In the genomic region with DNA sequence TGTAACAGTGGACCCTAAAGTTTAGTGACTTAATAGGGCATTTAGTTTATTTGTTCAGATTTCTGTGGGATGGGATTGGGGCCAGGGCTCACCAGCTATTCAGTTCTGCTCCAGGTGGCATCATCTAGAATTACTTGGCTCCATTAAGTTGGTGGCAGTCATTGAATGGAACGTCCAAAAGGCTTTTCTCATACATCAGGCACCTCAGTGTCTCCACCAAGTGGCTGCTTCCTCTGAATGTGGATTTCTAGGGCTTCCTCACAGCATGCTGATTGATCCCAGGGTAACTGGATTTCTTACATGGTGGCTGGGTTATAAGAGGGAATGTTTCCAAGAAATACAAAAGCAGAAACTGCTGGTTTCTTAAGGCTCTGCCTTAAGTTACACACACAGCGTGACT, we compare ENCODE assay signal across 9 cellular contexts. TPM values are rescaled to one million over a fixed set of nuclear protein-coding genes. Genes with fewer than 3 reads are reported as not detected.
DNase-seq lines count a peak whose midpoint lies in the region; ATAC-seq and TF ChIP-seq lines count a peak whose summit lies in the region.
"Had no signal": no experiment of that assay in that cellular context is flagged by ENCODE, and none has a peak within 500 bp of the region (broad histone marks: within the 10 kb centered on the region; RNA-seq: fewer than 3 reads in every experiment).

No MANE protein-coding gene starts in this region.

- H3K9me2 ChIP-seq in GM23248 (ENCODE audit: insufficient read depth): no peaks in the 10 kb centered on the region

- H3K4me3 ChIP-seq in GM23248 (no peak overlapping the region), fibroblast of villous mesenchyme (ENCODE audit: low read depth, low read length) (no peak overlapping the region), aorta (ENCODE audit: low read length in 2 of 2) (no peak overlapping the region)

- peaks cover 100% of the 10 kb centered on the region for H3K79me2 ChIP-seq in GM23248 (ENCODE audit: insufficient read depth)

- in situ Hi-C loops in ACHN (cut with HindIII; ENCODE audit: low pct_ligation_motif_present, low pct_unique_long_range_greater_than_20kb, low sequenced_read_pairs): no loop called here
- in situ Hi-C loops in GM23248 (cut with MboI): no loop called here

- no peaks in the 10 kb centered on the region for H3K36me3 ChIP-seq in GM23248 (ENCODE audit: low read depth)
- no peaks in the 10 kb centered on the region for H3K36me3 ChIP-seq in aorta (ENCODE audit: control insufficient read depth in 1 of 2, insufficient read depth in 2 of 2, low read length in 1 of 2)

- peak; percentile 33 for DNase-seq in ACHN
- DNase-seq in GM23248: peak; percentile 5
- DNase-seq in OCI-M1 (lab: John Stamatoyannopoulos, UW): peak; percentile 56
- no peak for DNase-seq in fibroblast of villous mesenchyme (ENCODE audit: low read depth)
- no peak for DNase-seq in NCI-H1105 (lab: John Stamatoyannopoulos, UW)
- DNase-seq in aorta: no peak
- DNase-seq: NCI-H345 had no signal

- H3K27ac ChIP-seq in GM23248: no peak overlapping the region
- no peak overlapping the region for H3K27ac ChIP-seq in aorta (ENCODE audit: low read depth in 1 of 2, low read length in 2 of 2)

- no peak overlapping the region for H3K9ac ChIP-seq in GM23248

- peak; percentile 43 for TF ChIP-seq CTCF in fibroblast of villous mesenchyme (IDR thresholded peaks at IDR 0.05; ENCODE audit: insufficient read depth, low read depth, low read length)

- H3K4me1 ChIP-seq in GM23248 (ENCODE audit: insufficient read depth): 0 out of 2 replicates have a peak, but pooled peaks cover 5% of the 10 kb centered on the region
- peaks cover 2% of the 10 kb centered on the region in 2 donors for H3K4me1 ChIP-seq in aorta (ENCODE audit: control insufficient read depth in 1 of 2, insufficient read depth in 2 of 2, low read length in 2 of 2)

- intact Hi-C loops in aorta (cut with DNase I): no loop called here

- H3K27me3 ChIP-seq in GM23248 (replicated peaks; ENCODE audit: insufficient read depth): no peaks in the 10 kb centered on the region
- H3K27me3 ChIP-seq in aorta (ENCODE audit: control insufficient read depth in 1 of 2, insufficient read depth in 2 of 2, low read length in 1 of 2): no peaks in the 10 kb centered on the region

- peaks cover 11% of the 10 kb centered on the region; the same call in 1 of the 2 replicates for H4K20me1 ChIP-seq in GM23248 (ENCODE audit: insufficient read depth)

- no peaks in the 10 kb centered on the region for H3F3A ChIP-seq in GM23248 (ENCODE audit: insufficient read depth)

- WGBS in GM23248 (ENCODE audit: low coverage in 1 of 2, low lambda C conversion rate in 2 of 2, missing lambda C conversion rate in 2 of 2), 2 experiments: 77 to 83% methylated on average over 2 of the region's 2 CpGs
- 73 to 77% methylated on average over 2 of the region's 2 CpGs for WGBS in aorta, 2 donors

- H3K9me3 ChIP-seq in GM23248 (ENCODE audit: low read depth): no peaks in the 10 kb centered on the region
- no peaks in the 10 kb centered on the region for H3K9me3 ChIP-seq in aorta (ENCODE audit: control insufficient read depth, low read length)

- H3K4me2 ChIP-seq in GM23248 (ENCODE audit: unreplicated experiment): no peak overlapping the region

- no peak overlapping the region for H2AFZ ChIP-seq in GM23248

- no peak for ATAC-seq in activated CD4-positive, CD25-positive, alpha-beta regulatory T cell treated with anti-CD3 and anti-CD28 coated beads, Interleukin-2, amount 50 U/mL, for 24 hours
- ATAC-seq in aorta (ENCODE audit: low FRiP score) (no peak), HG03354 (IDR thresholded peaks at IDR 0.05; ENCODE audit: poor library complexity, severe bottlenecking, unreplicated experiment) (no peak)

RNA-seq across cellular contexts. Expression of a gene that starts 34.7 kb away (rescaled TPM):
- 53.0 and 58.8 TPM in 2 replicates for total RNA-seq in GM23248 (2014; rRNA removed; shearing (Covaris generic))
- polyA plus RNA-seq in GM23248 (2016; fragmentation: Nextera tagmentation; extraction: Ambion mirVana) (35.9 and 36.3 TPM in 2 replicates), aorta (10 to 100 TPM; 23.2 to 31.6 TPM)
- total RNA-seq in fibroblast of villous mesenchyme (93.4 and 116 TPM in 2 replicates), aorta (10 to 100 TPM; 58.7 to 74.9 TPM)

Comparison
In these comparisons a context has a peak if more than half of its experiments do, and no peak if none do; other contexts are left out.
1. DNase-seq: peak in ACHN (single experiment), GM23248 (single experiment) and OCI-M1 (single experiment); none in fibroblast of villous mesenchyme (single experiment), NCI-H1105 (single experiment) and aorta (0 of 2).